Comparison of ENCODE assay signal across 14 cellular contexts in the genomic region with DNA sequence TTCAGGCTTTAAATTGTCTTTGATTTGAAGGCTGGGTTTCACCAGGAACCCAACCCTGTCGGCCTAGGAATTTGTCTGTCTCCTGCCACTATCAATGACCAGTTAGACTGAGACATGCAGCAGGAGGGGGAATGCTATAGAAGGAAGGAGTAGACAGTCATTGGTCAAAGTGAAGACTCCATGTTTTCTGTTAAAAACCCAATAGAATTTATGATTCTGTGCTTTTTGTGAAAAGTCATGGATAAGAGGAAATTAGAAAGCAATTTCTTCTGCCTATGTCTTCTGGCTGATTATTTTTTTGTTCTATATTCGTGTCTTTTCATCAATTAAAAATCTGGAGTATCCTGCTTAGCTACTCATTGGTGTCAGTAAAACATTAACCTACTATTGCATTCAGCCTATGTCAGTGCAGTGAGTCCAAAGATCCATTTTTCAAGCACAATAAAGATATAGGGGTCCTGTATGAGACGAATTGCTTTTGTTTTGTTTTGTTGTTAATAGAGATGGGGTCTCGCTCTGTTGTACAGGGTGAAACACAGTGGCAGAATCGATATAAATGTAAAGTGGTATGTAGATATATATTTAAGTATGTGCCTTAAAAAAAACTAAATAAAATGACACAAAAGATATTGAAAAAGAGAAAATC. TPM values are rescaled to one million over a fixed set of nuclear protein-coding genes. Genes with fewer than 3 reads are reported as not detected.
"Had no signal": no experiment of that assay in that cellular context is flagged by ENCODE, and none has a peak within 500 bp of the region (broad histone marks: within the 10 kb centered on the region; RNA-seq: fewer than 3 reads in every experiment).

No MANE protein-coding gene starts in this region.

- H3K4me1 Mint-ChIP-seq: neural progenitor cell, T-cell had no signal

- ATAC-seq: gastroesophageal sphincter, heart right ventricle, T-cell had no signal

- H3K36me3 Mint-ChIP-seq: neural progenitor cell, T-cell had no signal

- DNase-seq: activated CD4-positive, CD25-positive, alpha-beta regulatory T cell treated with anti-CD3 and anti-CD28 coated beads, Interleukin-2, amount 50 U/mL, for 72 hours; activated naive CD4-positive, alpha-beta T cell; aorta; endodermal cell; erythroblast; heart right ventricle; left ventricle myocardium inferior; sigmoid colon; stimulated activated CD4-positive, alpha-beta T cell treated with anti-CD3 and anti-CD28 coated beads, Interleukin-2, amount 100 ng/mL, for 24 hours; T-cell; T-helper 9 cell had no signal

- H3K27ac Mint-ChIP-seq: endodermal cell, neural progenitor cell, T-cell had no signal

- H3K4me3 ChIP-seq: gastroesophageal sphincter, heart right ventricle, left ventricle myocardium inferior, neural progenitor cell, sigmoid colon had no signal

- H3K4me3 Mint-ChIP-seq: endodermal cell, neural progenitor cell, T-cell had no signal

- H3K9me3 Mint-ChIP-seq: endodermal cell, neural progenitor cell, T-cell had no signal

RNA-seq across cellular contexts. Expression of gene KYNU, which starts 7.9 kb away (rescaled TPM):
- total RNA-seq: activated CD8-positive, alpha-beta memory T cell treated with anti-CD3 and anti-CD28 coated beads for 36 hours had no signal
